Comparison of ENCODE assay signal across 8 cellular contexts in genomic region chr3:66220602-66221377, GRCh38. TPM values are rescaled to one million over a fixed set of nuclear protein-coding genes. Genes with fewer than 3 reads are reported as not detected.
DNase-seq lines count a peak whose midpoint lies in the region; FAIRE-seq and TF ChIP-seq lines count a peak whose summit lies in the region.

SLC25A26 (plus strand) TSS chr3:66221001; CDS start chr3:66221095, 94 bp downstream.

- H3K4me1 ChIP-seq in neutrophil (ENCODE audit: control insufficient read depth in 1 of 2, insufficient read depth in 1 of 2, low read depth in 1 of 2, low read length in 1 of 2) = peaks cover 6 to 12% of the 10 kb centered on the region in 2 experiments

- TF ChIP-seq CTCF in HFF-Myc (IDR thresholded peaks at IDR 0.05; ENCODE audit: low read depth, low read length, missing control alignments) = no peak
- TF ChIP-seq CTCF in neutrophil (IDR thresholded peaks at IDR 0.05) = no peak

- H3K4me3 ChIP-seq in HFF-Myc (replicated peaks; ENCODE audit: low read depth, low read length) = peak within 1 kb of the TSS; percentile 83
- H3K4me3 ChIP-seq in neutrophil (ENCODE audit: low read depth in 1 of 2, low read length in 1 of 2) = peak within 1 kb of the TSS; percentile 63 to 70

- peaks cover 33% of the 10 kb centered on the region for H3K36me3 Mint-ChIP-seq in activated naive CD4-positive, alpha-beta T cell treated with anti-CD3 and anti-CD28 coated beads for 36 hours (ENCODE audit: low read depth)

- FAIRE-seq in frontal cortex (lab: Jason Lieb, UNC) = no peak

- H3K36me3 ChIP-seq in neutrophil = no peaks in the 10 kb centered on the region

- H3K4me3 Mint-ChIP-seq in activated naive CD4-positive, alpha-beta T cell treated with anti-CD3 and anti-CD28 coated beads for 36 hours = peak within 1 kb of the TSS; percentile 91

- peaks cover 15% of the 10 kb centered on the region for H3K9me3 Mint-ChIP-seq in activated naive CD4-positive, alpha-beta T cell treated with anti-CD3 and anti-CD28 coated beads for 36 hours

- H3K27me3 ChIP-seq in neutrophil = peaks cover 36% of the 10 kb centered on the region

- H3K27ac ChIP-seq in neutrophil = peak within 1 kb of the TSS; percentile 59
- H3K27ac ChIP-seq in substantia nigra (ENCODE audit: low read depth, low read length, poor library complexity, severe bottlenecking) = peak within 1 kb of the TSS; percentile 55

- no peaks in the 10 kb centered on the region for H3K9me3 ChIP-seq in neutrophil

- DNase-seq in GM03348 (ENCODE audit: low spot score) = peak; percentile 97
- peak; percentile 94 for DNase-seq in HFF-Myc (ENCODE audit: extremely low read depth, low read depth)
- DNase-seq in NAMALWA (ENCODE audit: low spot score) = peak; percentile 94
- peak; percentile 95 for DNase-seq in SK-N-DZ (ENCODE audit: low spot score)
- peak; percentile 99 for DNase-seq in activated naive CD4-positive, alpha-beta T cell treated with anti-CD3 and anti-CD28 coated beads for 36 hours
- peak; percentile 84 to 94 for DNase-seq in frontal cortex (ENCODE audit: low spot score in 2 of 2)
- peak; percentile 61 to 96 (median 87) for DNase-seq in substantia nigra (lab: John Stamatoyannopoulos, UW)

- CTCF ChIA-PET in activated naive CD4-positive, alpha-beta T cell treated with anti-CD3 and anti-CD28 coated beads for 36 hours (lab: Charles Lee) = interaction anchor here (1.4 kb wide), 1 partner anchor 33 kb away, joined by 3 read pairs; no protein-coding TSS in a partner anchor

- H3K27ac Mint-ChIP-seq in activated naive CD4-positive, alpha-beta T cell treated with anti-CD3 and anti-CD28 coated beads for 36 hours = peak within 1 kb of the TSS; percentile 95

- peaks cover 51% of the 10 kb centered on the region for H3K4me1 Mint-ChIP-seq in activated naive CD4-positive, alpha-beta T cell treated with anti-CD3 and anti-CD28 coated beads for 36 hours (ENCODE audit: low read depth)

- intact Hi-C loops in activated naive CD4-positive, alpha-beta T cell treated with anti-CD3 and anti-CD28 coated beads for 36 hours (cut with micrococcal nuclease) = loop anchor here (1.0 to 10.0 kb wide), 8 partner anchors 19 to 1434 kb away; partner anchors contain the start of genes KBTBD8, LRIG1, MAGI1 and SUCLG2

- H3K27me3 Mint-ChIP-seq in activated naive CD4-positive, alpha-beta T cell treated with anti-CD3 and anti-CD28 coated beads for 36 hours (ENCODE audit: low read depth) = no peaks in the 10 kb centered on the region

RNA-seq across cellular contexts. Expression of gene SLC25A26, which starts in this region (rescaled TPM):
- 23.0 and 24.0 TPM in 2 replicates for polyA plus RNA-seq in SK-N-DZ (2014; cell fraction: cytosol; rRNA removed)
- polyA plus RNA-seq in SK-N-DZ (2014; cell fraction: nucleus; rRNA removed) = 12.5 and 15.5 TPM in 2 replicates
- total RNA-seq in activated naive CD4-positive, alpha-beta T cell treated with anti-CD3 and anti-CD28 coated beads for 36 hours = 10 to 100 TPM; 25.3 to 26.3 TPM
- 22.0 TPM for total RNA-seq in frontal cortex

Comparison
In these comparisons a context has a peak if more than half of its experiments do, and no peak if none do; other contexts are left out.
1. Peak in every context shown above with its lines: DNase-seq, H3K4me3 ChIP-seq and H3K27ac ChIP-seq.